In genomic region chr2:58047969-58048368, GRCh38 we compare ENCODE assay signal across 8 cellular contexts. TPM values are rescaled to one million over a fixed set of nuclear protein-coding genes. Genes with fewer than 3 reads are reported as not detected.
A peak's percentile ranks its signal among the peaks of the same experiment; 100 is the strongest.
DNase-seq lines count a peak whose midpoint lies in the region; ATAC-seq and TF ChIP-seq lines count a peak whose summit lies in the region.

No MANE protein-coding gene starts in this region.

- no peaks in the 10 kb centered on the region for H3K27me3 Mint-ChIP-seq in activated CD8-positive, alpha-beta memory T cell treated with anti-CD3 and anti-CD28 coated beads, Interleukin-2, amount 10 ng/mL, durations not matched to agents 7 days and 5 days
- H3K27me3 Mint-ChIP-seq in endothelial cell (ENCODE audit: unreplicated experiment), result no peaks in the 10 kb centered on the region

- CTCF ChIA-PET in activated CD8-positive, alpha-beta memory T cell treated with anti-CD3 and anti-CD28 coated beads, Interleukin-2, amount 10 ng/mL, durations not matched to agents 7 days and 5 days (lab: Charles Lee), result no interaction called here

- no peaks in the 10 kb centered on the region for H3K9me3 Mint-ChIP-seq in activated CD8-positive, alpha-beta memory T cell treated with anti-CD3 and anti-CD28 coated beads, Interleukin-2, amount 10 ng/mL, durations not matched to agents 7 days and 5 days (ENCODE audit: low read depth)
- H3K9me3 Mint-ChIP-seq in stimulated activated effector memory CD8-positive, alpha-beta T cell treated with anti-CD3 and anti-CD28 coated beads, Interleukin-12 subunit alpha, Interleukin-12 subunit beta, amount 100 ng/mL, for 72 hours, result no peaks in the 10 kb centered on the region
- H3K9me3 Mint-ChIP-seq in endothelial cell (ENCODE audit: unreplicated experiment), result no peaks in the 10 kb centered on the region

- in situ Hi-C loops in G401 (cut with HindIII; ENCODE audit: low sequenced_read_pairs), result no loop called here

- no peak for DNase-seq in activated CD8-positive, alpha-beta memory T cell treated with anti-CD3 and anti-CD28 coated beads, Interleukin-2, amount 10 ng/mL, durations not matched to agents 7 days and 5 days
- DNase-seq in activated CD8-positive, alpha-beta memory T cell treated with anti-CD3 and anti-CD28 coated beads, Interleukin-2, amount 50 U/mL, for 48 hours, result no peak
- DNase-seq in OCI-M1 (lab: John Stamatoyannopoulos, UW) (peak; percentile 65), erythroblast (lab: John Stamatoyannopoulos, UW) (peak; percentile 71 to 86), G401 (ENCODE audit: low spot score) (no peak), NCI-H1436 treated with DMSO at 0.1 percent for 48 hours (lab: John Stamatoyannopoulos, UW) (no peak), endothelial cell (ENCODE audit: low spot score) (no peak)
- no peak for DNase-seq in stimulated activated effector memory CD8-positive, alpha-beta T cell treated with anti-CD3 and anti-CD28 coated beads, Interleukin-12 subunit alpha, Interleukin-12 subunit beta, amount 100 ng/mL, for 72 hours (ENCODE audit: low spot score in 2 of 2)

- no peak for TF ChIP-seq POLR2A in erythroblast (IDR thresholded peaks at IDR 0.05; ENCODE audit: low read length)

- H3K4me3 Mint-ChIP-seq in activated CD8-positive, alpha-beta memory T cell treated with anti-CD3 and anti-CD28 coated beads, Interleukin-2, amount 10 ng/mL, durations not matched to agents 7 days and 5 days, result peak overlapping the region; percentile 89
- H3K4me3 Mint-ChIP-seq in stimulated activated effector memory CD8-positive, alpha-beta T cell treated with anti-CD3 and anti-CD28 coated beads, Interleukin-12 subunit alpha, Interleukin-12 subunit beta, amount 100 ng/mL, for 72 hours, result peak overlapping the region; percentile 80
- H3K4me3 Mint-ChIP-seq in endothelial cell (ENCODE audit: unreplicated experiment), result no peak overlapping the region

- H3K27ac Mint-ChIP-seq in activated CD8-positive, alpha-beta memory T cell treated with anti-CD3 and anti-CD28 coated beads, Interleukin-2, amount 10 ng/mL, durations not matched to agents 7 days and 5 days, result peak overlapping the region; percentile 78
- H3K27ac Mint-ChIP-seq in stimulated activated effector memory CD8-positive, alpha-beta T cell treated with anti-CD3 and anti-CD28 coated beads, Interleukin-12 subunit alpha, Interleukin-12 subunit beta, amount 100 ng/mL, for 72 hours, result peak overlapping the region; percentile 93
- no peak overlapping the region for H3K27ac Mint-ChIP-seq in endothelial cell (ENCODE audit: unreplicated experiment)

- H3K4me1 Mint-ChIP-seq in activated CD8-positive, alpha-beta memory T cell treated with anti-CD3 and anti-CD28 coated beads, Interleukin-2, amount 10 ng/mL, durations not matched to agents 7 days and 5 days, result peaks cover 33% of the 10 kb centered on the region
- H3K4me1 Mint-ChIP-seq in stimulated activated effector memory CD8-positive, alpha-beta T cell treated with anti-CD3 and anti-CD28 coated beads, Interleukin-12 subunit alpha, Interleukin-12 subunit beta, amount 100 ng/mL, for 72 hours, result peaks cover 33% of the 10 kb centered on the region
- no peaks in the 10 kb centered on the region for H3K4me1 Mint-ChIP-seq in endothelial cell (ENCODE audit: unreplicated experiment)

- ATAC-seq in activated CD8-positive, alpha-beta memory T cell treated with anti-CD3 and anti-CD28 coated beads, Interleukin-2, amount 10 ng/mL, durations not matched to agents 7 days and 5 days, result no peak
- no peak for ATAC-seq in stimulated activated effector memory CD8-positive, alpha-beta T cell treated with anti-CD3 and anti-CD28 coated beads, Interleukin-12 subunit alpha, Interleukin-12 subunit beta, amount 100 ng/mL, for 72 hours

- TF ChIP-seq CTCF in endothelial cell (IDR thresholded peaks at IDR 0.05; ENCODE audit: unreplicated experiment), result no peak

- peaks cover 39% of the 10 kb centered on the region for H3K36me3 Mint-ChIP-seq in activated CD8-positive, alpha-beta memory T cell treated with anti-CD3 and anti-CD28 coated beads, Interleukin-2, amount 10 ng/mL, durations not matched to agents 7 days and 5 days
- H3K36me3 Mint-ChIP-seq in stimulated activated effector memory CD8-positive, alpha-beta T cell treated with anti-CD3 and anti-CD28 coated beads, Interleukin-12 subunit alpha, Interleukin-12 subunit beta, amount 100 ng/mL, for 72 hours, result peaks cover 42% of the 10 kb centered on the region
- H3K36me3 Mint-ChIP-seq in endothelial cell (ENCODE audit: low read depth, unreplicated experiment), result no peaks in the 10 kb centered on the region

RNA-seq across cellular contexts. Expression of gene VRK2, which starts 1.4 kb away (rescaled TPM):
- total RNA-seq in activated CD8-positive, alpha-beta memory T cell treated with anti-CD3 and anti-CD28 coated beads, Interleukin-2, amount 10 ng/mL, durations not matched to agents 7 days and 5 days, result 10 to 100 TPM; 26.2 to 28.4 TPM
- 16.9 and 20.6 TPM in 2 replicates for total RNA-seq in G401 (2014; rRNA removed; shearing (Covaris generic))
- total RNA-seq in endothelial cell (ENCODE audit: unreplicated experiment), result 18.3 TPM

Comparison
In these comparisons a context has a peak if more than half of its experiments do, and no peak if none do; other contexts are left out.
1. DNase-seq: peak in OCI-M1 (single experiment) and erythroblast (2 of 2); none in activated CD8-positive, alpha-beta memory T cell treated with anti-CD3 and anti-CD28 coated beads, Interleukin-2, amount 10 ng/mL, durations not matched to agents 7 days and 5 days (single experiment), activated CD8-positive, alpha-beta memory T cell treated with anti-CD3 and anti-CD28 coated beads, Interleukin-2, amount 50 U/mL, for 48 hours (single experiment), stimulated activated effector memory CD8-positive, alpha-beta T cell treated with anti-CD3 and anti-CD28 coated beads, Interleukin-12 subunit alpha, Interleukin-12 subunit beta, amount 100 ng/mL, for 72 hours (0 of 2), G401 (single experiment), NCI-H1436 treated with DMSO at 0.1 percent for 48 hours (single experiment) and endothelial cell (single experiment).